In genomic region chr2:96951125-96951654, GRCh38 we compare ENCODE assay signal across 8 cellular contexts. TPM values are rescaled to one million over a fixed set of nuclear protein-coding genes. Genes with fewer than 3 reads are reported as not detected.
DNase-seq lines count a peak whose midpoint lies in the region; ATAC-seq, FAIRE-seq and TF ChIP-seq lines count a peak whose summit lies in the region.

No MANE protein-coding gene starts in this region.

- H3K36me3 Mint-ChIP-seq in activated T-helper 1 cell treated with anti-CD3 and anti-CD28 coated beads, Interleukin-12 subunit alpha, Interleukin-12 subunit beta, Interleukin-2, Interleukin-4 antibody, amounts not matched to agents 30 ng/mL and 10 ng/mL and 1 ng/mL, durations not matched to agents 14 hours and 24 hours and 36 hours (ENCODE audit: low read depth): no peaks in the 10 kb centered on the region
- H3K36me3 Mint-ChIP-seq in neural crest cell (ENCODE audit: low read depth): no peaks in the 10 kb centered on the region

- no peaks in the 10 kb centered on the region for H4K20me1 ChIP-seq in KMS-11 (ENCODE audit: insufficient read depth)

- no peak for TF ChIP-seq POLR2A in stomach (IDR thresholded peaks at IDR 0.05)

- no peak for TF ChIP-seq EP300 in stomach (IDR thresholded peaks at IDR 0.05)

- no peak overlapping the region for H3K4me2 ChIP-seq in KMS-11

- intact Hi-C loops in activated T-helper 1 cell treated with anti-CD3 and anti-CD28 coated beads, Interleukin-12 subunit alpha, Interleukin-12 subunit beta, Interleukin-2, Interleukin-4 antibody, amounts not matched to agents 30 ng/mL and 10 ng/mL and 1 ng/mL, durations not matched to agents 14 hours and 24 hours and 36 hours (cut with micrococcal nuclease): loop anchor here (1.0 kb wide), 2 partner anchors 93 to 135 kb away; partner anchors contain the start of genes ANKRD39 and CNNM3
- intact Hi-C loops in stomach (cut with DNase I; ENCODE audit: low total_unique reads): no loop called here

- peaks cover 6% of the 10 kb centered on the region for H3K27me3 Mint-ChIP-seq in activated T-helper 1 cell treated with anti-CD3 and anti-CD28 coated beads, Interleukin-12 subunit alpha, Interleukin-12 subunit beta, Interleukin-2, Interleukin-4 antibody, amounts not matched to agents 30 ng/mL and 10 ng/mL and 1 ng/mL, durations not matched to agents 14 hours and 24 hours and 36 hours (ENCODE audit: insufficient read depth)
- H3K27me3 Mint-ChIP-seq in neural crest cell (ENCODE audit: low read depth): no peaks in the 10 kb centered on the region

- DNase-seq in GM10266 (ENCODE audit: extremely low spot score) (peak; percentile 72), RCC 7860 (ENCODE audit: low spot score) (peak; percentile 36), fibroblast of pulmonary artery (ENCODE audit: low read depth) (peak; percentile 55), neural crest cell (ENCODE audit: low read depth, low spot score) (peak; percentile 70), stomach (peak; percentile 78)
- peak; percentile 68 for DNase-seq in activated T-helper 1 cell treated with anti-CD3 and anti-CD28 coated beads, Interleukin-12 subunit alpha, Interleukin-12 subunit beta, Interleukin-2, Interleukin-4 antibody, amounts not matched to agents 30 ng/mL and 10 ng/mL and 1 ng/mL, durations not matched to agents 14 hours and 24 hours and 36 hours (ENCODE audit: low spot score)

- no peaks in the 10 kb centered on the region for H3K79me2 ChIP-seq in KMS-11 (ENCODE audit: insufficient read depth, low read depth)

- H3K36me3 ChIP-seq in KMS-11 (ENCODE audit: insufficient read depth) (no peaks in the 10 kb centered on the region), stomach (no peaks in the 10 kb centered on the region)

- H3K4me1 ChIP-seq in KMS-11 (ENCODE audit: low read depth, poor library complexity, severe bottlenecking): no peaks in the 10 kb centered on the region
- peaks cover 35 to 60% (median 47%) of the 10 kb centered on the region in 4 donors for H3K4me1 ChIP-seq in stomach

- no peaks in the 10 kb centered on the region for H3K9me3 Mint-ChIP-seq in activated T-helper 1 cell treated with anti-CD3 and anti-CD28 coated beads, Interleukin-12 subunit alpha, Interleukin-12 subunit beta, Interleukin-2, Interleukin-4 antibody, amounts not matched to agents 30 ng/mL and 10 ng/mL and 1 ng/mL, durations not matched to agents 14 hours and 24 hours and 36 hours
- no peaks in the 10 kb centered on the region for H3K9me3 Mint-ChIP-seq in neural crest cell

- H3K4me1 Mint-ChIP-seq in activated T-helper 1 cell treated with anti-CD3 and anti-CD28 coated beads, Interleukin-12 subunit alpha, Interleukin-12 subunit beta, Interleukin-2, Interleukin-4 antibody, amounts not matched to agents 30 ng/mL and 10 ng/mL and 1 ng/mL, durations not matched to agents 14 hours and 24 hours and 36 hours (ENCODE audit: low read depth): peaks cover 31% of the 10 kb centered on the region
- peaks cover 58% of the 10 kb centered on the region for H3K4me1 Mint-ChIP-seq in neural crest cell

- H3K9me3 ChIP-seq in stomach: no peaks in the 10 kb centered on the region

- H3K27me3 ChIP-seq in KMS-11 (ENCODE audit: insufficient read depth, low read depth) (no peaks in the 10 kb centered on the region), stomach (no peaks in the 10 kb centered on the region)

- FAIRE-seq in RCC 7860 (lab: Jason Lieb, UNC): no peak

- H2AFZ ChIP-seq in KMS-11 (ENCODE audit: low read depth): no peak overlapping the region

- H3K27ac Mint-ChIP-seq in activated T-helper 1 cell treated with anti-CD3 and anti-CD28 coated beads, Interleukin-12 subunit alpha, Interleukin-12 subunit beta, Interleukin-2, Interleukin-4 antibody, amounts not matched to agents 30 ng/mL and 10 ng/mL and 1 ng/mL, durations not matched to agents 14 hours and 24 hours and 36 hours: no peak overlapping the region
- H3K27ac Mint-ChIP-seq in neural crest cell (ENCODE audit: unreplicated experiment): no peak overlapping the region

- no peak for ATAC-seq in GM21619 (IDR thresholded peaks at IDR 0.05; ENCODE audit: unreplicated experiment)

- no peak overlapping the region for H3K27ac ChIP-seq in KMS-11
- peak overlapping the region in 1 of 5 donors; percentile 77 for H3K27ac ChIP-seq in stomach

- H3K4me3 ChIP-seq in KMS-11 (IDR thresholded peaks at IDR 0.05; ENCODE audit: insufficient read depth, low read depth, low read length): no peak overlapping the region
- no peak overlapping the region for H3K4me3 ChIP-seq in fibroblast of pulmonary artery (replicated peaks; ENCODE audit: low read depth, low read length)
- no peak overlapping the region for H3K4me3 ChIP-seq in stomach

- peak; percentile 94 for TF ChIP-seq CTCF in GM10266 (IDR thresholded peaks at IDR 0.05; ENCODE audit: control insufficient read depth, insufficient read depth, low read depth, missing control alignments)
- peak; percentile 86 for TF ChIP-seq CTCF in KMS-11 (conservative IDR thresholded peaks at IDR 0.05; ENCODE audit: low read depth, low read length)
- TF ChIP-seq CTCF in fibroblast of pulmonary artery (IDR thresholded peaks at IDR 0.05; ENCODE audit: low read length, missing control alignments): peak; percentile 84
- peak; percentile 94 for TF ChIP-seq CTCF in neural crest cell (conservative IDR thresholded peaks at IDR 0.05)
- peak in 5 of 7 experiments; percentile 84 to 98 (median 92) for TF ChIP-seq CTCF in stomach (IDR thresholded peaks at IDR 0.05)

- no peak overlapping the region for H3K4me3 Mint-ChIP-seq in activated T-helper 1 cell treated with anti-CD3 and anti-CD28 coated beads, Interleukin-12 subunit alpha, Interleukin-12 subunit beta, Interleukin-2, Interleukin-4 antibody, amounts not matched to agents 30 ng/mL and 10 ng/mL and 1 ng/mL, durations not matched to agents 14 hours and 24 hours and 36 hours
- no peak overlapping the region for H3K4me3 Mint-ChIP-seq in neural crest cell

- no peak overlapping the region for H3K9ac ChIP-seq in KMS-11

- 18 to 32% (median 30%) methylated on average over 13 to 16 of the region's 16 CpGs for WGBS in stomach, 5 donors

RNA-seq across cellular contexts. Expression of gene FAM178B, which starts 35.2 kb away (rescaled TPM):
- total RNA-seq in activated T-helper 1 cell treated with anti-CD3 and anti-CD28 coated beads, Interleukin-12 subunit alpha, Interleukin-12 subunit beta, Interleukin-2, Interleukin-4 antibody, amounts not matched to agents 30 ng/mL and 10 ng/mL and 1 ng/mL, durations not matched to agents 14 hours and 24 hours and 36 hours: not detected in 2 replicates
- total RNA-seq in neural crest cell (0.27 and 0.77 TPM in 2 replicates), stomach (not detected)
- under 1 TPM in 1 of 3 donors, not detected in 2; 0.65 TPM for polyA plus RNA-seq in stomach
